ENCODE assay signal across 9 cellular contexts in genomic region chr1:205791568-205792180, GRCh38. TPM values are rescaled to one million over a fixed set of nuclear protein-coding genes. Genes with fewer than 3 reads are reported as not detected.
DNase-seq lines count a peak whose midpoint lies in the region; ATAC-seq and TF ChIP-seq lines count a peak whose summit lies in the region.
"Had no signal": no experiment of that assay in that cellular context is flagged by ENCODE, and none has a peak within 500 bp of the region (broad histone marks: within the 10 kb centered on the region; RNA-seq: fewer than 3 reads in every experiment).

No MANE protein-coding gene starts in this region.

- H3K27me3 ChIP-seq in MG63: no peaks in the 10 kb centered on the region

- no peak overlapping the region for H3K4me3 ChIP-seq in MG63
- no peak overlapping the region for H3K4me3 ChIP-seq in astrocyte of the cerebellum (ENCODE audit: low read depth, low read length)

- no peak for ATAC-seq in GM21381 (IDR thresholded peaks at IDR 0.05; ENCODE audit: unreplicated experiment)

- in situ Hi-C loops in astrocyte of the cerebellum (cut with HindIII; ENCODE audit: low sequenced_read_pairs): no loop called here

- peak; percentile 84 for TF ChIP-seq CTCF in astrocyte of the cerebellum (IDR thresholded peaks at IDR 0.05; ENCODE audit: low read depth, low read length, missing control alignments)

- DNase-seq in AML-193 (lab: John Stamatoyannopoulos, UW): peak; percentile 60 to 70
- DNase-seq in GM19238 (ENCODE audit: insufficient read length, low spot score): peak; percentile 68
- peak; percentile 43 for DNase-seq in MG63
- peak; percentile 80 for DNase-seq in SKM-1 treated with dmso at 0.1 percent for 144 hours (lab: John Stamatoyannopoulos, UW; ENCODE audit: unreplicated experiment)
- peak; percentile 31 for DNase-seq in astrocyte of the cerebellum (ENCODE audit: low read depth)
- peak in 45 of 51 donors; percentile 12 to 83 (median 50) for DNase-seq in hypothalamus (lab: John Stamatoyannopoulos, UW)
- DNase-seq in stimulated activated CD4-positive, alpha-beta T cell treated with anti-CD3 and anti-CD28 coated beads, Interleukin-15, amount 100 ng/mL, for 1 hour (ENCODE audit: low read depth in 1 of 2, low spot score in 1 of 2): peak; percentile 27 to 33

- no peaks in the 10 kb centered on the region for H3K9me3 ChIP-seq in MG63

- H3K36me3 ChIP-seq in MG63: peaks cover 50% of the 10 kb centered on the region

RNA-seq across cellular contexts. Expression of gene RAB29, which starts 16.4 kb away (rescaled TPM):
- total RNA-seq in MG63 (2014; rRNA removed; shearing (Covaris generic); ENCODE audit: low replicate concordance): 13.6 and 18.5 TPM in 2 replicates

RNA-seq across cellular contexts. Expression of gene SLC41A1, which starts 21.3 kb away (rescaled TPM):
- 5.6 and 7.2 TPM in 2 replicates for total RNA-seq in MG63 (2014; rRNA removed; shearing (Covaris generic); ENCODE audit: low replicate concordance)

RNA-seq across cellular contexts. Expression of gene NUCKS1, which starts 41.7 kb away (rescaled TPM):
- total RNA-seq in MG63 (2014; rRNA removed; shearing (Covaris generic); ENCODE audit: low replicate concordance): 228 and 336 TPM in 2 replicates

RNA-seq across cellular contexts. Expression of gene PM20D1, which starts 58.3 kb away (rescaled TPM):
- total RNA-seq in MG63 (2014; rRNA removed; shearing (Covaris generic); ENCODE audit: low replicate concordance): not detected in 2 replicates
- total RNA-seq: skeletal muscle tissue had no signal

Comparison
In these comparisons a context has a peak if more than half of its experiments do, and no peak if none do; other contexts are left out.
1. DNase-seq: peak in every context shown above with its lines; median percentile 80 in SKM-1 treated with dmso at 0.1 percent for 144 hours; 68 in GM19238; 65 in AML-193; 50 in hypothalamus; 43 in MG63; 31 in astrocyte of the cerebellum; 30 in stimulated activated CD4-positive, alpha-beta T cell treated with anti-CD3 and anti-CD28 coated beads, Interleukin-15, amount 100 ng/mL, for 1 hour.